ENCODE assay signal across 19 cellular contexts in genomic region chr2:215029936-215030335, GRCh38.
DNase-seq lines count a peak whose midpoint lies in the region; ATAC-seq and TF ChIP-seq lines count a peak whose summit lies in the region.
"Had no signal": no experiment of that assay in that cellular context is flagged by ENCODE, and none has a peak within 500 bp of the region (broad histone marks: within the 10 kb centered on the region; RNA-seq: fewer than 3 reads in every experiment).

No MANE protein-coding gene starts in this region.

- no peaks in the 10 kb centered on the region for H3K36me3 ChIP-seq in parathyroid adenoma (ENCODE audit: control insufficient read depth, insufficient read depth, low read length)
- no peaks in the 10 kb centered on the region for H3K36me3 ChIP-seq in heart right ventricle
- no peaks in the 10 kb centered on the region for H3K36me3 ChIP-seq in naive thymus-derived CD4-positive, alpha-beta T cell (ENCODE audit: control insufficient read depth in 2 of 3, insufficient read depth in 3 of 3, low read length in 3 of 3)
- H3K36me3 ChIP-seq: BE2C, BLaER1 had no signal

- no peak for TF ChIP-seq CTCF in C4-2B (conservative IDR thresholded peaks at IDR 0.05)
- TF ChIP-seq CTCF in parathyroid adenoma (IDR thresholded peaks at IDR 0.05), result no peak
- no peak for TF ChIP-seq CTCF in heart right ventricle (IDR thresholded peaks at IDR 0.05)

- no peak for ATAC-seq in heart right ventricle
- ATAC-seq in naive thymus-derived CD4-positive, alpha-beta T cell, result no peak
- ATAC-seq: CD8-positive, alpha-beta T cell; GM12878 had no signal

- H3K27ac Mint-ChIP-seq in naive thymus-derived CD4-positive, alpha-beta T cell, result no peak overlapping the region
- H3K27ac Mint-ChIP-seq: CD4-positive, alpha-beta T cell; CD8-positive, alpha-beta T cell had no signal

- H3K27me3 ChIP-seq in parathyroid adenoma (ENCODE audit: control insufficient read depth, insufficient read depth, low read length) (no peaks in the 10 kb centered on the region), heart right ventricle (no peaks in the 10 kb centered on the region)
- no peaks in the 10 kb centered on the region for H3K27me3 ChIP-seq in naive thymus-derived CD4-positive, alpha-beta T cell (ENCODE audit: control insufficient read depth in 2 of 2, insufficient read depth in 2 of 2, low read length in 2 of 2)
- H3K27me3 ChIP-seq: BE2C, BLaER1 had no signal

- no peaks in the 10 kb centered on the region for H3K9me3 ChIP-seq in parathyroid adenoma (ENCODE audit: control insufficient read depth, low read length)
- H3K9me3 ChIP-seq in heart right ventricle, result no peaks in the 10 kb centered on the region
- no peaks in the 10 kb centered on the region for H3K9me3 ChIP-seq in naive thymus-derived CD4-positive, alpha-beta T cell (ENCODE audit: control insufficient read depth in 2 of 3, low read length in 3 of 3)
- H3K9me3 ChIP-seq: BE2C, Caco-2 had no signal

- H2AFZ ChIP-seq in parathyroid adenoma, result no peak overlapping the region

- CTCF ChIA-PET in naive thymus-derived CD4-positive, alpha-beta T cell (lab: Charles Lee), result no interaction called here

- 60 to 65% methylated on average over 5 of the region's 5 CpGs for WGBS in heart right ventricle, 2 donors

- no peaks in the 10 kb centered on the region for H3K36me3 Mint-ChIP-seq in naive thymus-derived CD4-positive, alpha-beta T cell
- H3K36me3 Mint-ChIP-seq: CD8-positive, alpha-beta T cell had no signal

- H3K4me1 Mint-ChIP-seq in naive thymus-derived CD4-positive, alpha-beta T cell, result no peaks in the 10 kb centered on the region

- peak; percentile 1 for DNase-seq in NCI-H226
- no peak for DNase-seq in heart right ventricle
- DNase-seq in naive thymus-derived CD4-positive, alpha-beta T cell, result no peak
- no peak for DNase-seq in DMS79 treated with DMSO at 0.1 percent for 48 hours (lab: John Stamatoyannopoulos, UW)
- DNase-seq: 8988T; ACHN; C1 segment of cervical spinal cord; Caco-2; Calu3; CD4-positive, alpha-beta T cell; CD8-positive, alpha-beta T cell; DND-41; EL; GDM1 had no signal

- no peaks in the 10 kb centered on the region for H3K79me2 ChIP-seq in parathyroid adenoma

- H3K9ac ChIP-seq in parathyroid adenoma, result peak overlapping the region; percentile 5
- H3K9ac ChIP-seq: BLaER1 had no signal

- peaks cover 0 to 3% (median 0%) of the 10 kb centered on the region in 11 donors for H3K9me3 Mint-ChIP-seq in naive thymus-derived CD4-positive, alpha-beta T cell
- H3K9me3 Mint-ChIP-seq: CD4-positive, alpha-beta T cell; CD8-positive, alpha-beta T cell had no signal

- H3K4me3 Mint-ChIP-seq in naive thymus-derived CD4-positive, alpha-beta T cell, result no peak overlapping the region
- H3K4me3 Mint-ChIP-seq: CD4-positive, alpha-beta T cell; CD8-positive, alpha-beta T cell had no signal

- POLR2A ChIA-PET in naive thymus-derived CD4-positive, alpha-beta T cell (lab: Charles Lee), result no interaction called here

- peak overlapping the region; percentile 49 for H3K4me2 ChIP-seq in parathyroid adenoma (ENCODE audit: low read length)

- peaks cover 0 to 5% (median 0%) of the 10 kb centered on the region in 5 donors for H3K27me3 Mint-ChIP-seq in naive thymus-derived CD4-positive, alpha-beta T cell
- H3K27me3 Mint-ChIP-seq: CD4-positive, alpha-beta T cell had no signal

- peaks cover 29% of the 10 kb centered on the region for H3K4me1 ChIP-seq in parathyroid adenoma
- H3K4me1 ChIP-seq in heart right ventricle, result no peaks in the 10 kb centered on the region
- H3K4me1 ChIP-seq in naive thymus-derived CD4-positive, alpha-beta T cell (ENCODE audit: control insufficient read depth in 2 of 2, insufficient read depth in 2 of 2, low read length in 2 of 2), result no peaks in the 10 kb centered on the region
- H3K4me1 ChIP-seq: Caco-2 had no signal

- H3K27ac ChIP-seq in C4-2B, result peak overlapping the region; percentile 18; the same call in 1 of the 2 replicates
- H3K27ac ChIP-seq in parathyroid adenoma, result peak overlapping the region; percentile 88
- H3K27ac ChIP-seq in heart right ventricle, result no peak overlapping the region
- H3K27ac ChIP-seq in naive thymus-derived CD4-positive, alpha-beta T cell (ENCODE audit: low read depth, low read length), result no peak overlapping the region
- H3K27ac ChIP-seq: BLaER1 had no signal

- H3K4me3 ChIP-seq in parathyroid adenoma (ENCODE audit: low read depth, low read length), result no peak overlapping the region
- no peak overlapping the region for H3K4me3 ChIP-seq in heart right ventricle
- H3K4me3 ChIP-seq in naive thymus-derived CD4-positive, alpha-beta T cell (ENCODE audit: low read length), result no peak overlapping the region
- H3K4me3 ChIP-seq: BLaER1, GM12878 had no signal

- intact Hi-C loops in heart right ventricle (cut with DNase I), result no loop called here
- intact Hi-C loops in naive thymus-derived CD4-positive, alpha-beta T cell (cut with micrococcal nuclease), result no loop called here

Comparison
In these comparisons a context has a peak if more than half of its experiments do, and no peak if none do; other contexts are left out.
1. H3K27ac ChIP-seq: peak in C4-2B (single experiment) and parathyroid adenoma (single experiment); none in heart right ventricle (0 of 10) and naive thymus-derived CD4-positive, alpha-beta T cell (single experiment).